ENCODE assay signal across 19 cellular contexts in the genomic region with DNA sequence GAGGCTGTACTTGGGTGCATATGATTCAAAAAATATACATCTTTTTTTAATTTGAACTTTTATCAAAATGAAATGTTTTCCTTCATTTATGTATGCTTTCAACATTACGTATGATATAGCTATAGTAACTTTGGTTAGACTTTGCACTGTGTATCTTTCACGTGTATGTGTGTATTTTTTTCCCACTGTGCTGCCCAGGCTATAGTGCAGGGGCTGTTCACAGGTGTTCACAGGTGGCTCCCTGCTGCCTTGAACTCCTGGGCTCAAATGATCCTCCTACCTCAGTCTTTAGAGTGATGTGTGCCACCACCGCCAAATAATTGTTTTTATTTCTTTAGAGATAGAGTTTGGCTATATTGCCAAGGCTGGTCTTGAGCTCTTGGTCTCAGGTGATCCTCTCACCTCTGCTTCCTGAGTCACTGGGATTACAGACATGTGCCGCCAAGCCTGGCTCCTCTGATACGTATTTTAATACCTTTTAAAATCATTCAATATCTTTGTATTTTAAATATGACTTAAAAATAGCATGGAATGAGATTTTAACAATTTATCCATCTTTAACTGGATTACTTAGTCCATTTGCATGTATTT. TPM values are rescaled to one million over a fixed set of nuclear protein-coding genes. Genes with fewer than 3 reads are reported as not detected.
DNase-seq lines count a peak whose midpoint lies in the region; ATAC-seq and TF ChIP-seq lines count a peak whose summit lies in the region.
"Had no signal": no experiment of that assay in that cellular context is flagged by ENCODE, and none has a peak within 500 bp of the region (broad histone marks: within the 10 kb centered on the region; RNA-seq: fewer than 3 reads in every experiment).

No MANE protein-coding gene starts in this region.

- H3K4me1 ChIP-seq in mucosa of descending colon (ENCODE audit: low read depth) (peaks cover 7% of the 10 kb centered on the region), upper lobe of left lung (no peaks in the 10 kb centered on the region), esophagus squamous epithelium (no peaks in the 10 kb centered on the region)
- H3K4me1 ChIP-seq: BLaER1 treated with 17β-estradiol and CSF1 and Interleukin-3, amounts not matched to agents 10 nM and 100 nM had no signal

- peak; percentile 47 for ATAC-seq in mucosa of descending colon
- peak; percentile 28 to 49 for ATAC-seq in upper lobe of left lung (ENCODE audit: low FRiP score in 2 of 2)
- no peak for ATAC-seq in HG03432 (IDR thresholded peaks at IDR 0.05; ENCODE audit: unreplicated experiment)
- ATAC-seq: A549; CD8-positive, alpha-beta T cell had no signal

- H3K27ac ChIP-seq in upper lobe of left lung (no peak overlapping the region), esophagus squamous epithelium (no peak overlapping the region)
- H3K27ac ChIP-seq: 22Rv1; A549; BLaER1 treated with 17β-estradiol and CSF1 and Interleukin-3, amounts not matched to agents 10 nM and 100 nM; C4-2B had no signal

- TF ChIP-seq CTCF in mucosa of descending colon (IDR thresholded peaks at IDR 0.05) (no peak), upper lobe of left lung (IDR thresholded peaks at IDR 0.05) (no peak), esophagus squamous epithelium (IDR thresholded peaks at IDR 0.05) (no peak)

- no peaks in the 10 kb centered on the region for H3K27me3 Mint-ChIP-seq in activated CD4-positive, alpha-beta T cell treated with anti-CD3 and anti-CD28 coated beads, Interleukin-2, amount 10 ng/mL, durations not matched to agents 24 days and 14 days
- H3K27me3 Mint-ChIP-seq: CD4-positive, alpha-beta T cell had no signal

- TF ChIP-seq EP300 in upper lobe of left lung (IDR thresholded peaks at IDR 0.05), result no peak

- H3K4me3 Mint-ChIP-seq in activated CD4-positive, alpha-beta T cell treated with anti-CD3 and anti-CD28 coated beads, Interleukin-2, amount 10 ng/mL, durations not matched to agents 24 days and 14 days, result no peak overlapping the region
- H3K4me3 Mint-ChIP-seq: B cell; CD4-positive, alpha-beta T cell; CD8-positive, alpha-beta T cell had no signal

- no peak overlapping the region for H3K27ac Mint-ChIP-seq in activated CD4-positive, alpha-beta T cell treated with anti-CD3 and anti-CD28 coated beads, Interleukin-2, amount 10 ng/mL, durations not matched to agents 24 days and 14 days
- H3K27ac Mint-ChIP-seq: B cell; CD4-positive, alpha-beta T cell; CD8-positive, alpha-beta T cell had no signal

- H3K4me3 ChIP-seq in mucosa of descending colon (no peak overlapping the region), upper lobe of left lung (no peak overlapping the region), esophagus squamous epithelium (no peak overlapping the region)
- H3K4me3 ChIP-seq: A549; BLaER1 treated with 17β-estradiol and CSF1 and Interleukin-3, amounts not matched to agents 10 nM and 100 nM had no signal

- peak; percentile 4 for DNase-seq in activated CD4-positive, alpha-beta T cell treated with anti-CD3 and anti-CD28 coated beads, Interleukin-2, amount 10 ng/mL, durations not matched to agents 24 days and 14 days
- DNase-seq in activated CD4-positive, alpha-beta T cell treated with anti-CD3 and anti-CD28 coated beads for 48 hours, result no peak
- no peak for DNase-seq in mucosa of descending colon
- no peak for DNase-seq in upper lobe of left lung
- DNase-seq in esophagus squamous epithelium (lab: John Stamatoyannopoulos, UW), result no peak
- DNase-seq in amygdala (lab: John Stamatoyannopoulos, UW), result no peak
- DNase-seq: AML-193; Caco-2; Calu3; CD4-positive, alpha-beta T cell; CD8-positive, alpha-beta T cell; DMS79 treated with DMSO at 0.1 percent for 48 hours; GF-D8 had no signal

- WGBS in upper lobe of left lung, 2 donors, result 77 to 83% methylated on average over 5 of the region's 5 CpGs
- WGBS in esophagus squamous epithelium, 2 donors, result 79 to 83% methylated on average over 5 of the region's 5 CpGs

- no peak for TF ChIP-seq POLR2A in upper lobe of left lung (IDR thresholded peaks at IDR 0.05)
- TF ChIP-seq POLR2A in esophagus squamous epithelium (IDR thresholded peaks at IDR 0.05), result no peak

- H3K4me1 Mint-ChIP-seq in activated CD4-positive, alpha-beta T cell treated with anti-CD3 and anti-CD28 coated beads, Interleukin-2, amount 10 ng/mL, durations not matched to agents 24 days and 14 days, result no peaks in the 10 kb centered on the region
- H3K4me1 Mint-ChIP-seq: B cell had no signal

- H3K27me3 ChIP-seq in upper lobe of left lung (no peaks in the 10 kb centered on the region), esophagus squamous epithelium (no peaks in the 10 kb centered on the region)
- H3K27me3 ChIP-seq: BLaER1 treated with 17β-estradiol and CSF1 and Interleukin-3, amounts not matched to agents 10 nM and 100 nM had no signal

- H3K36me3 ChIP-seq in mucosa of descending colon (ENCODE audit: low read depth), result no peaks in the 10 kb centered on the region
- no peaks in the 10 kb centered on the region for H3K36me3 ChIP-seq in upper lobe of left lung
- H3K36me3 ChIP-seq in esophagus squamous epithelium, result no peaks in the 10 kb centered on the region
- H3K36me3 ChIP-seq: BLaER1 treated with 17β-estradiol and CSF1 and Interleukin-3, amounts not matched to agents 10 nM and 100 nM had no signal

- H3K36me3 Mint-ChIP-seq in activated CD4-positive, alpha-beta T cell treated with anti-CD3 and anti-CD28 coated beads, Interleukin-2, amount 10 ng/mL, durations not matched to agents 24 days and 14 days (ENCODE audit: low read depth), result no peaks in the 10 kb centered on the region
- H3K36me3 Mint-ChIP-seq: CD8-positive, alpha-beta T cell had no signal

- H3K9me3 Mint-ChIP-seq in activated CD4-positive, alpha-beta T cell treated with anti-CD3 and anti-CD28 coated beads, Interleukin-2, amount 10 ng/mL, durations not matched to agents 24 days and 14 days, result no peaks in the 10 kb centered on the region
- H3K9me3 Mint-ChIP-seq: CD4-positive, alpha-beta T cell; CD8-positive, alpha-beta T cell had no signal

- intact Hi-C loops in activated CD4-positive, alpha-beta T cell treated with anti-CD3 and anti-CD28 coated beads, Interleukin-2, amount 10 ng/mL, durations not matched to agents 24 days and 14 days (cut with micrococcal nuclease), result no loop called here
- intact Hi-C loops in mucosa of descending colon (cut with DNase I, micrococcal nuclease), result no loop called here
- intact Hi-C loops in esophagus squamous epithelium (cut with DNase I), result no loop called here

- H3K9me3 ChIP-seq in mucosa of descending colon (peaks cover 2% of the 10 kb centered on the region), upper lobe of left lung (no peaks in the 10 kb centered on the region), esophagus squamous epithelium (no peaks in the 10 kb centered on the region)
- H3K9me3 ChIP-seq: A549; BLaER1 treated with 17β-estradiol and CSF1 and Interleukin-3, amounts not matched to agents 10 nM and 100 nM; Caco-2 had no signal

RNA-seq across cellular contexts. Expression of a gene that starts 29.0 kb away (rescaled TPM):
- total RNA-seq in activated CD4-positive, alpha-beta T cell treated with anti-CD3 and anti-CD28 coated beads, Interleukin-2, amount 10 ng/mL, durations not matched to agents 24 days and 14 days, result 0.38 TPM in 1 of 2 replicates, not detected in the other
- total RNA-seq in mucosa of descending colon (10 to 100 TPM in 1 of 3 donors, 1 to 10 TPM in 2; 4.2 to 10.3 (median 7.4) TPM), upper lobe of left lung (10 to 100 TPM in 3 of 6 donors, 1 to 10 TPM in 3; 2.1 to 42.9 (median 16.6) TPM), esophagus squamous epithelium (1 to 10 TPM; 1.7 to 7.7 (median 3.8) TPM)
- total RNA-seq: B cell; CD8-positive, alpha-beta T cell had no signal

RNA-seq across cellular contexts. Expression of a gene that starts 44.2 kb away (rescaled TPM):
- total RNA-seq in activated CD4-positive, alpha-beta T cell treated with anti-CD3 and anti-CD28 coated beads, Interleukin-2, amount 10 ng/mL, durations not matched to agents 24 days and 14 days, result 14.0 and 17.0 TPM in 2 replicates
- total RNA-seq in mucosa of descending colon (10 to 100 TPM; 51.5 to 91.3 (median 66.5) TPM), upper lobe of left lung (10 to 100 TPM in 5 of 6 donors, 1 to 10 TPM in 1; 9.4 to 37.2 (median 28.0) TPM), esophagus squamous epithelium (10 to 100 TPM; 36.6 to 52.4 (median 42.3) TPM)
